23 cellular contexts compared by ENCODE assay signal in the genomic region with DNA sequence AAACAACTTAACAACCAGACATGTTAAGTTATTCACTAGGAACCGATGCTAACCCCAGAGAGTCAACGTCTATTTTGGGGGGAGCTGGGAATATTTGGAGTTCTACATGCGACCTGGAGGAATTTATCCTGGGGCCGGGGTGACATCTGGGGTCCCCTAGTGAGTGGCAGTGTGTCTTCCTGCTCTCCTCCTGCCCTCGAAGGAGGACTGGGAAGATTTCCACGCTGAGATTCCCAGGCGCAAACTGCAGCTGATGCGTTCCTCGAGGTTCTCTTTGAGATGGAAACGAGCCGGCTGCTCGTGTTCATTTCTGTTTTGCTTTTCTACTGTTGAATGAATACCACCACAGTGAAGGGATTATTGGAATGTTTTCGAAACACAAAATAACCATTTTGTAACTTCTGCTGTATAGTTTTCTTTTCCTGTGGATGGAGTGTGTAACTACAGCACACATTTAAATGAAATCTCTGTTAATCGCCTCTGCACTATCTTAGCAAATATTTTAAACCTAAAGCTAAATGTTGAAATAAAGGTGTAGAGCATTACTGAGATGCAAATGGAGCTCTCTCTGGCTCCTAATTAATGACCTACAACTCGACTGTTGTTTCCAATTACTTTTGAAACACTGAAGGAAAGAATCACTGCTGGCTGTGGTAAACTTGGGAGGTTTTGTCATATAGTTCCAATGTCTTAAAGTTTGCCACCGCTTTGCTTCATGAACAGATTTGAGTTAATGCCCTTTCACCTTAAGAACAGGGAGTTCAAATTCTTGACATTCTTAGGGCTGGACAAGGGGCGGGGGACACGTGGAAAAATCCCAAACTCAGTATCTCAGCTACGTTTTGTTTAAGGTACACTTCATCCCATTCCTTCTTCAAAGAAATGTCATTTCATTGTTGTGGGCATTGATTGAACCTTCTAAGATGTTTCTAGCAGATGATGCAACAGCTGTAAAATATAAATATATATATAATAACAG. TPM values are rescaled to one million over a fixed set of nuclear protein-coding genes. Genes with fewer than 3 reads are reported as not detected.
DNase-seq lines count a peak whose midpoint lies in the region; ATAC-seq and TF ChIP-seq lines count a peak whose summit lies in the region.
"Had no signal": no experiment of that assay in that cellular context is flagged by ENCODE, and none has a peak within 500 bp of the region (broad histone marks: within the 10 kb centered on the region; RNA-seq: fewer than 3 reads in every experiment).

No MANE protein-coding gene starts in this region.

- ATAC-seq in GM23338 (peak; percentile 22; the same call in 2 of the 3 replicates), WTC11 (no peak), foreskin keratinocyte (no peak)
- ATAC-seq: activated CD8-positive, alpha-beta T cell treated with anti-CD3 and anti-CD28 coated beads, Interleukin-2, amount 10 ng/mL, durations not matched to agents 7 days and 5 days; right lobe of liver had no signal

- TF ChIP-seq EP300 in sigmoid colon (IDR thresholded peaks at IDR 0.05): no peak

- H4K20me1 ChIP-seq in GM23338 (replicated peaks; ENCODE audit: insufficient read depth): no peaks in the 10 kb centered on the region

- H3K27me3 Mint-ChIP-seq in GM23338 (ENCODE audit: insufficient read depth, low read depth, poor library complexity) (no peaks in the 10 kb centered on the region), WTC11 (ENCODE audit: low read depth) (no peaks in the 10 kb centered on the region; the same call in 1 of the 2 replicates)
- H3K27me3 Mint-ChIP-seq: activated naive CD8-positive, alpha-beta T cell treated with anti-CD3 and anti-CD28 coated beads, Interleukin-2, amount 10 ng/mL, durations not matched to agents 7 days and 5 days had no signal

- H3K36me3 ChIP-seq in GM23338 (ENCODE audit: insufficient read depth): no peaks in the 10 kb centered on the region
- H3K36me3 ChIP-seq in sigmoid colon: no peaks in the 10 kb centered on the region
- no peaks in the 10 kb centered on the region for H3K36me3 ChIP-seq in Peyer's patch
- H3K36me3 ChIP-seq: brain microvascular endothelial cell, colonic mucosa, right lobe of liver had no signal

- CTCF ChIA-PET in WTC11 (lab: Charles Lee): interaction anchor here (1.3 kb wide), 2 partner anchors 11 to 28 kb away, joined by 3 to 5 read pairs; no protein-coding TSS in a partner anchor

- peak overlapping the region; percentile 42 for H3K4me2 ChIP-seq in GM23338

- H3K9me2 ChIP-seq in GM23338 (ENCODE audit: insufficient read depth): 0 out of 2 replicates have a peak, but pooled peaks cover 4% of the 10 kb centered on the region

- DNase-seq in GM23338 (ENCODE audit: low spot score) (peak; percentile 43), WTC11 (ENCODE audit: low spot score) (no peak), foreskin keratinocyte (no peak), sigmoid colon (peak; percentile 8), KBM-7 (no peak), coronary artery (ENCODE audit: low spot score) (no peak), Peyer's patch (no peak)
- DNase-seq: activated CD8-positive, alpha-beta T cell treated with anti-CD3 and anti-CD28 coated beads, Interleukin-2, amount 10 ng/mL, durations not matched to agents 7 days and 5 days; activated naive CD8-positive, alpha-beta T cell treated with anti-CD3 and anti-CD28 coated beads, Interleukin-2, amount 10 ng/mL, durations not matched to agents 7 days and 5 days; activated T-cell treated with anti-CD3 and anti-CD28 coated beads, Interleukin-2, amount 50 U/mL, for 1 hour; brain microvascular endothelial cell; colonic mucosa; foreskin melanocyte; hypothalamus; kidney; NCI-H1417 treated with DMSO at 0.1 percent for 48 hours; NCI-H2107; NCI-H524; right lobe of liver; T-helper 9 cell had no signal

- H3K4me3 ChIP-seq in GM23338 (0 out of 2 replicates have a peak overlapping the region, but pooled peaks have one; percentile 3), sigmoid colon (no peak overlapping the region), coronary artery (no peak overlapping the region), Peyer's patch (no peak overlapping the region)
- H3K4me3 ChIP-seq: colonic mucosa, lung, right lobe of liver, SK-N-MC had no signal

- no peak overlapping the region for H2AFZ ChIP-seq in GM23338

- H3K27ac ChIP-seq in GM23338 (ENCODE audit: low read depth): 0 out of 2 replicates have a peak overlapping the region, but pooled peaks have one; percentile 7
- H3K27ac ChIP-seq in foreskin keratinocyte: no peak overlapping the region
- H3K27ac ChIP-seq in sigmoid colon: no peak overlapping the region
- no peak overlapping the region for H3K27ac ChIP-seq in coronary artery
- no peak overlapping the region for H3K27ac ChIP-seq in Peyer's patch
- H3K27ac ChIP-seq: brain microvascular endothelial cell, colonic mucosa, right lobe of liver, SK-N-MC had no signal

- TF ChIP-seq CTCF in GM23338 (conservative IDR thresholded peaks at IDR 0.05; ENCODE audit: low read depth in 2 of 2): no peak
- no peak for TF ChIP-seq CTCF in WTC11 (IDR thresholded peaks at IDR 0.05)
- TF ChIP-seq CTCF in foreskin keratinocyte (conservative IDR thresholded peaks at IDR 0.05): peak; percentile 5
- TF ChIP-seq CTCF in sigmoid colon (IDR thresholded peaks at IDR 0.05): no peak
- TF ChIP-seq CTCF in coronary artery (IDR thresholded peaks at IDR 0.05): no peak
- no peak for TF ChIP-seq CTCF in Peyer's patch (IDR thresholded peaks at IDR 0.05)

- H3K27me3 ChIP-seq in GM23338 (ENCODE audit: insufficient read depth) (no peaks in the 10 kb centered on the region), foreskin keratinocyte (no peaks in the 10 kb centered on the region), sigmoid colon (peaks cover 0 to 21% (median 0%) of the 10 kb centered on the region in 3 donors), Peyer's patch (no peaks in the 10 kb centered on the region)
- H3K27me3 ChIP-seq: colonic mucosa, right lobe of liver had no signal

- H3K4me1 Mint-ChIP-seq in GM23338 (peaks cover 15% of the 10 kb centered on the region), WTC11 (peaks cover 36% of the 10 kb centered on the region)

- H3K27ac Mint-ChIP-seq in GM23338 (no peak overlapping the region; the same call in 1 of the 2 replicates), WTC11 (peak overlapping the region; percentile 63)
- H3K27ac Mint-ChIP-seq: activated CD8-positive, alpha-beta T cell treated with anti-CD3 and anti-CD28 coated beads, Interleukin-2, amount 10 ng/mL, durations not matched to agents 7 days and 5 days; activated naive CD8-positive, alpha-beta T cell treated with anti-CD3 and anti-CD28 coated beads, Interleukin-2, amount 10 ng/mL, durations not matched to agents 7 days and 5 days had no signal

- 42 to 61% methylated on average over 19 of the region's 19 CpGs for WGBS in sigmoid colon, 2 donors

- intact Hi-C loops in sigmoid colon (cut with DNase I): no loop called here

- no peaks in the 10 kb centered on the region for H3K79me2 ChIP-seq in GM23338 (replicated peaks; ENCODE audit: insufficient read depth)

- no peak overlapping the region for H3K4me3 Mint-ChIP-seq in GM23338
- H3K4me3 Mint-ChIP-seq in WTC11: no peak overlapping the region
- H3K4me3 Mint-ChIP-seq: activated CD8-positive, alpha-beta T cell treated with anti-CD3 and anti-CD28 coated beads, Interleukin-2, amount 10 ng/mL, durations not matched to agents 7 days and 5 days; activated naive CD8-positive, alpha-beta T cell treated with anti-CD3 and anti-CD28 coated beads, Interleukin-2, amount 10 ng/mL, durations not matched to agents 7 days and 5 days had no signal

- in situ Hi-C loops in KBM-7 (cut with MboI; ENCODE audit: low pct_unique_long_range_greater_than_20kb, low sequenced_read_pairs): no loop called here

- no peaks in the 10 kb centered on the region for H3F3A ChIP-seq in GM23338 (replicated peaks; ENCODE audit: low read depth)

- H3K36me3 Mint-ChIP-seq in GM23338 (ENCODE audit: low read depth) (no peaks in the 10 kb centered on the region), WTC11 (no peaks in the 10 kb centered on the region)

- H3K9me3 Mint-ChIP-seq in GM23338 (no peaks in the 10 kb centered on the region; the same call in 2 of the 3 replicates), WTC11 (no peaks in the 10 kb centered on the region)
- H3K9me3 Mint-ChIP-seq: activated naive CD8-positive, alpha-beta T cell treated with anti-CD3 and anti-CD28 coated beads, Interleukin-2, amount 10 ng/mL, durations not matched to agents 7 days and 5 days had no signal

- POLR2A ChIA-PET in WTC11 (lab: Charles Lee): interaction anchor here (0.6 to 1.3 kb wide), 3 partner anchors 15 to 66 kb away, joined by 3 to 6 read pairs (median 5); no protein-coding TSS in a partner anchor

- no peaks in the 10 kb centered on the region for H3K9me3 ChIP-seq in sigmoid colon
- H3K9me3 ChIP-seq in Peyer's patch: no peaks in the 10 kb centered on the region
- H3K9me3 ChIP-seq: colonic mucosa, right lobe of liver had no signal

- H3K4me1 ChIP-seq in GM23338 (ENCODE audit: insufficient read depth) (peaks cover 15% of the 10 kb centered on the region), foreskin keratinocyte (peaks cover 9% of the 10 kb centered on the region), sigmoid colon (no peaks in the 10 kb centered on the region), Peyer's patch (no peaks in the 10 kb centered on the region)
- H3K4me1 ChIP-seq: colonic mucosa, right lobe of liver had no signal

- no peak for TF ChIP-seq POLR2A in sigmoid colon (IDR thresholded peaks at IDR 0.05)
- TF ChIP-seq POLR2A in Peyer's patch (IDR thresholded peaks at IDR 0.05): no peak

TF ChIP-seq in GM23338, 12 proteins besides CTCF, POLR2A, EP300 and RAD21 (continues in another document):
- no peak for TF ChIP-seq ZNF114 (CRISPR knock-in tag; IDR thresholded peaks at IDR 0.05)

TF ChIP-seq in WTC11, 78 proteins besides CTCF, POLR2A, EP300 and RAD21:
- TF ChIP-seq OVOL2 (CRISPR knock-in tag; IDR thresholded peaks at IDR 0.05; ENCODE audit: borderline replicate concordance): peak; percentile 67; the same call in 1 of the 2 replicates
- no peak for TF ChIP-seq NR2C2 (CRISPR knock-in tag; IDR thresholded peaks at IDR 0.05)
TF ChIP-seq in WTC11: peak in this region for 1.

RNA-seq across cellular contexts. Expression of gene GATA3, which starts 21.1 kb away (rescaled TPM):
- total RNA-seq in GM23338 (2014; rRNA removed; shearing (Covaris generic)): not detected in 2 replicates
- polyA plus RNA-seq in GM23338 (2016; fragmentation: Nextera tagmentation; extraction: Ambion mirVana) (0.23 and 0.33 TPM in 2 replicates), foreskin keratinocyte (8.9 and 9.4 TPM in 2 replicates), sigmoid colon (1 to 10 TPM in 2 of 3 donors, not detected in 1; 1.2 to 2.1 TPM)
- total RNA-seq in WTC11 (2021) (0.60 to 0.89 TPM (median 0.72 TPM) in 3 replicates), foreskin keratinocyte (8.3 and 9.0 TPM in 2 replicates), sigmoid colon (not detected), Peyer's patch (1 to 10 TPM in 2 of 4 donors, under 1 TPM in 1, not detected in 1; 0.80 to 5.8 (median 1.4) TPM)
- total RNA-seq: osteocyte had no signal

Comparison
In these comparisons a context has a peak if more than half of its experiments do, and no peak if none do; other contexts are left out.
1. DNase-seq: peak in GM23338 (single experiment) and sigmoid colon (single experiment); none in WTC11 (single experiment), foreskin keratinocyte (0 of 2), KBM-7 (single experiment), coronary artery (single experiment) and Peyer's patch (0 of 3).